Comparison of ENCODE assay signal across 1 cellular context in the genomic region with DNA sequence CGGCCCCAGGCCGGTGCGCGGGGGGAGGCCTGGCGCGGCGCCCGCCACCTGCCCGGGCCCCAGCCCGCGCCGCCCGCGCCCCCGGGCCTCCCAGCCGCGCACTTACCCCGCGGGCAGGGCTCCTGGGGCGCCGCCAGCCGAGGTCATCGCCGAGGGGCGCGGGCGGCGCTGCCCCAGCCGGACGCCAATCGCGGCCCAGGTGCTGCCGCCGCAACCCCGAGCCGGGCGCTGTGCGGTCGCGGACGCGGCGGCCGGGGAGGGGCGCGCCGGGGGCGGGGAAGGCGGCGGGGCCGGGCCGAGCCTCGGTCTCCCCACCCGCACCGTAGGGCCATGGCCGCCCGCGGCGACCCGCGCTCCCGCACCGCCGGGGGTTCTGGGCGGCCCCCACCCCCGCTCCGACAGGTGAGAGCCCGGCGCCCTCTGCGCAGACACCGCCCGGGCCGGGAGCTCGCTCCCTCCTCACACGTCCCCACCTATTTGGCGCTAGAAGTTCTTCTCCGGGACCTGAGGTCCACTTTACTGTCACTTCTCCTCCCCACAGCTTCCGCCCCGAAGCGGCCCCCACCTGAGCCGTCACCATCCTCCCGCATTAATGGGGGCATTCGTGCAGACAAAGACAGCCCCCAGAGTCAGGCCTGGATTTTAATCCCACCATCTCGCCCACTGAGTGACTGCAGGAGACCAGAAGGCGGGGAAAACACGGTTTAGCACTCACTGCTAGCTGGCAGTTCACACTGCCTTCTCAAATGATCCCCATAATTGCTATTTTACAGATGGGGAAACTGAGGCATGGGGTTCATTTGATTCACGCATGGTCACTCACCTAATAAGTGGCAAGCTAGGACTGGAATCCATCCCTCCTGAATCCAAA.
TF ChIP-seq lines count a peak whose summit lies in the region.

A gene (minus strand): TSS at position 232 of the 871 bp plus-strand sequence. CDS start 85 bp downstream, at position 147.

TF ChIP-seq in GM23338, 12 proteins besides CTCF, POLR2A, EP300 and RAD21 (continued from another document):
- TF ChIP-seq, protein P1, sequence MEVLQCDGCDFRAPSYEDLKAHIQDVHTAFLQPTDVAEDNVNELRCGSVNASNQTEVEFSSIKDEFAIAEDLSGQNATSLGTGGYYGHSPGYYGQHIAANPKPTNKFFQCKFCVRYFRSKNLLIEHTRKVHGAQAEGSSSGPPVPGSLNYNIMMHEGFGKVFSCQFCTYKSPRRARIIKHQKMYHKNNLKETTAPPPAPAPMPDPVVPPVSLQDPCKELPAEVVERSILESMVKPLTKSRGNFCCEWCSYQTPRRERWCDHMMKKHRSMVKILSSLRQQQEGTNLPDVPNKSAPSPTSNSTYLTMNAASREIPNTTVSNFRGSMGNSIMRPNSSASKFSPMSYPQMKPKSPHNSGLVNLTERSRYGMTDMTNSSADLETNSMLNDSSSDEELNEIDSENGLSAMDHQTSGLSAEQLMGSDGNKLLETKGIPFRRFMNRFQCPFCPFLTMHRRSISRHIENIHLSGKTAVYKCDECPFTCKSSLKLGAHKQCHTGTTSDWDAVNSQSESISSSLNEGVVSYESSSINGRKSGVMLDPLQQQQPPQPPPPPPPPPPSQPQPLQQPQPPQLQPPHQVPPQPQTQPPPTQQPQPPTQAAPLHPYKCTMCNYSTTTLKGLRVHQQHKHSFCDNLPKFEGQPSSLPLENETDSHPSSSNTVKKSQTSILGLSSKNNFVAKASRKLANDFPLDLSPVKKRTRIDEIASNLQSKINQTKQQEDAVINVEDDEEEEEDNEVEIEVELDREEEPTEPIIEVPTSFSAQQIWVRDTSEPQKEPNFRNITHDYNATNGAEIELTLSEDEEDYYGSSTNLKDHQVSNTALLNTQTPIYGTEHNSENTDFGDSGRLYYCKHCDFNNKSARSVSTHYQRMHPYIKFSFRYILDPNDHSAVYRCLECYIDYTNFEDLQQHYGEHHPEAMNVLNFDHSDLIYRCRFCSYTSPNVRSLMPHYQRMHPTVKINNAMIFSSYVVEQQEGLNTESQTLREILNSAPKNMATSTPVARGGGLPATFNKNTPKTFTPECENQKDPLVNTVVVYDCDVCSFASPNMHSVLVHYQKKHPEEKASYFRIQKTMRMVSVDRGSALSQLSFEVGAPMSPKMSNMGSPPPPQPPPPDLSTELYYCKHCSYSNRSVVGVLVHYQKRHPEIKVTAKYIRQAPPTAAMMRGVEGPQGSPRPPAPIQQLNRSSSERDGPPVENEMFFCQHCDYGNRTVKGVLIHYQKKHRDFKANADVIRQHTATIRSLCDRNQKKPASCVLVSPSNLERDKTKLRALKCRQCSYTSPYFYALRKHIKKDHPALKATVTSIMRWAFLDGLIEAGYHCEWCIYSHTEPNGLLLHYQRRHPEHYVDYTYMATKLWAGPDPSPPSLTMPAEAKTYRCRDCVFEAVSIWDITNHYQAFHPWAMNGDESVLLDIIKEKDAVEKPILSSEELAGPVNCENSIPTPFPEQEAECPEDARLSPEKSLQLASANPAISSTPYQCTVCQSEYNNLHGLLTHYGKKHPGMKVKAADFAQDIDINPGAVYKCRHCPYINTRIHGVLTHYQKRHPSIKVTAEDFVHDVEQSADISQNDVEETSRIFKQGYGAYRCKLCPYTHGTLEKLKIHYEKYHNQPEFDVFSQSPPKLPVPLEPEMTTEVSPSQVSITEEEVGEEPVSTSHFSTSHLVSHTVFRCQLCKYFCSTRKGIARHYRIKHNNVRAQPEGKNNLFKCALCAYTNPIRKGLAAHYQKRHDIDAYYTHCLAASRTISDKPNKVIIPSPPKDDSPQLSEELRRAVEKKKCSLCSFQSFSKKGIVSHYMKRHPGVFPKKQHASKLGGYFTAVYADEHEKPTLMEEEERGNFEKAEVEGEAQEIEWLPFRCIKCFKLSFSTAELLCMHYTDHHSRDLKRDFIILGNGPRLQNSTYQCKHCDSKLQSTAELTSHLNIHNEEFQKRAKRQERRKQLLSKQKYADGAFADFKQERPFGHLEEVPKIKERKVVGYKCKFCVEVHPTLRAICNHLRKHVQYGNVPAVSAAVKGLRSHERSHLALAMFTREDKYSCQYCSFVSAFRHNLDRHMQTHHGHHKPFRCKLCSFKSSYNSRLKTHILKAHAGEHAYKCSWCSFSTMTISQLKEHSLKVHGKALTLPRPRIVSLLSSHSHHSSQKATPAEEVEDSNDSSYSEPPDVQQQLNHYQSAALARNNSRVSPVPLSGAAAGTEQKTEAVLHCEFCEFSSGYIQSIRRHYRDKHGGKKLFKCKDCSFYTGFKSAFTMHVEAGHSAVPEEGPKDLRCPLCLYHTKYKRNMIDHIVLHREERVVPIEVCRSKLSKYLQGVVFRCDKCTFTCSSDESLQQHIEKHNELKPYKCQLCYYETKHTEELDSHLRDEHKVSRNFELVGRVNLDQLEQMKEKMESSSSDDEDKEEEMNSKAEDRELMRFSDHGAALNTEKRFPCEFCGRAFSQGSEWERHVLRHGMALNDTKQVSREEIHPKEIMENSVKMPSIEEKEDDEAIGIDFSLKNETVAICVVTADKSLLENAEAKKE (CRISPR knock-in tag; IDR thresholded peaks at IDR 0.05), result no peak
- TF ChIP-seq ZNF331 (CRISPR knock-in tag; IDR thresholded peaks at IDR 0.05; ENCODE audit: low read depth), result no peak
